39 cellular contexts compared by ENCODE assay signal in genomic region chr18:31631526-31631925, GRCh38. TPM values are rescaled to one million over a fixed set of nuclear protein-coding genes. Genes with fewer than 3 reads are reported as not detected.
"Had no signal": no experiment of that assay in that cellular context is flagged by ENCODE, and none has a peak within 500 bp of the region (broad histone marks: within the 10 kb centered on the region; RNA-seq: fewer than 3 reads in every experiment).

No MANE protein-coding gene starts in this region.

- H3K4me3 Mint-ChIP-seq: activated B cell treated with CpG ODN at 0.5 μM for 24 hours; activated CD4-positive, alpha-beta memory T cell treated with anti-CD3 and anti-CD28 coated beads for 36 hours; activated CD4-positive, alpha-beta T cell treated with anti-CD3 and anti-CD28 coated beads, Interleukin-2, amount 10 ng/mL, durations not matched to agents 24 days and 14 days; activated CD8-positive, alpha-beta T cell treated with anti-CD3 and anti-CD28 coated beads for 36 hours; activated naive CD4-positive, alpha-beta T cell treated with anti-CD3 and anti-CD28 coated beads for 36 hours; activated naive CD8-positive, alpha-beta T cell treated with anti-CD3 and anti-CD28 coated beads for 36 hours; activated T-cell treated with anti-CD3 and anti-CD28 coated beads, Interleukin-2, amount 50 U/mL, for 4 hours; activated T-cell treated with anti-CD3 and anti-CD28 coated beads, Interleukin-2, amount 50 U/mL, for 72 hours; activated T-helper 1 cell treated with anti-CD3 and anti-CD28 coated beads, Interleukin-12 subunit alpha, Interleukin-12 subunit beta, Interleukin-2, Interleukin-4 antibody, amounts not matched to agents 30 ng/mL and 10 ng/mL and 1 ng/mL, durations not matched to agents 14 hours and 24 hours and 36 hours; activated T-helper 17 cell treated with anti-CD3 and anti-CD28 coated beads, Interleukin-2, amount 50 U/mL, for 72 hours; T-helper 1 cell treated with Interleukin-12 subunit alpha and Interleukin-12 subunit beta and Interleukin-4 antibody, amounts not matched to agents 30 μg/mL and 1 μg/mL, for 36 hours; T-helper 2 cell treated with Interferon-gamma antibody and Interleukin-4, amounts not matched to agents 5 μg/mL and 100 μg/mL, for 36 hours had no signal

- H3K9me3 Mint-ChIP-seq: activated CD4-positive, alpha-beta T cell treated with anti-CD3 and anti-CD28 coated beads, Interleukin-2, amount 10 ng/mL, durations not matched to agents 24 days and 14 days; activated CD8-positive, alpha-beta T cell treated with anti-CD3 and anti-CD28 coated beads for 36 hours; activated naive CD4-positive, alpha-beta T cell treated with anti-CD3 and anti-CD28 coated beads for 36 hours; activated naive CD4-positive, alpha-beta T cell treated with anti-CD3 and anti-CD28 coated beads, Interleukin-2, amount 50 U/mL, for 72 hours; activated T-cell treated with anti-CD3 and anti-CD28 coated beads, Interleukin-2, amount 50 U/mL, for 72 hours; activated T-helper 1 cell treated with anti-CD3 and anti-CD28 coated beads, Interleukin-12 subunit alpha, Interleukin-12 subunit beta, Interleukin-2, Interleukin-4 antibody, amounts not matched to agents 30 ng/mL and 10 ng/mL and 1 ng/mL, durations not matched to agents 14 hours and 24 hours and 36 hours; activated T-helper 17 cell treated with anti-CD3 and anti-CD28 coated beads, Interleukin-2, amount 50 U/mL, for 72 hours; T-helper 1 cell treated with Interleukin-12 subunit alpha and Interleukin-12 subunit beta and Interleukin-4 antibody, amounts not matched to agents 30 μg/mL and 1 μg/mL, for 36 hours; T-helper 2 cell treated with Interferon-gamma antibody and Interleukin-4, amounts not matched to agents 5 μg/mL and 100 μg/mL, for 36 hours had no signal

- H3K4me1 ChIP-seq: adrenal gland, body of pancreas, breast epithelium had no signal

- H3K4me3 ChIP-seq: adrenal gland, body of pancreas, breast epithelium had no signal

- H3K27me3 ChIP-seq: adrenal gland, body of pancreas, brain microvascular endothelial cell, breast epithelium had no signal

- FAIRE-seq: astrocyte, TTC549 had no signal

- H3K27me3 Mint-ChIP-seq: activated B cell treated with CpG ODN at 0.5 μM for 24 hours had no signal

- DNase-seq: activated B cell treated with CpG ODN at 0.5 μM for 24 hours; activated CD4-positive, alpha-beta memory T cell treated with anti-CD3 and anti-CD28 coated beads for 36 hours; activated CD4-positive, alpha-beta T cell treated with anti-CD3 and anti-CD28 coated beads for 4 hours; activated CD4-positive, alpha-beta T cell treated with anti-CD3 and anti-CD28 coated beads, Interleukin-2, amount 50 U/mL, for 1 hour; activated CD4-positive, alpha-beta T cell treated with anti-CD3 and anti-CD28 coated beads, Interleukin-2, amount 50 U/mL, for 4 hours; activated CD4-positive, CD25-positive, alpha-beta regulatory T cell treated with anti-CD3 and anti-CD28 coated beads, Interleukin-2, amount 50 U/mL, for 72 hours; activated CD8-positive, alpha-beta memory T cell treated with anti-CD3 and anti-CD28 coated beads, Interleukin-2, amount 50 U/mL, for 4 hours; activated CD8-positive, alpha-beta T cell treated with anti-CD3 and anti-CD28 coated beads for 36 hours; activated effector memory CD4-positive, alpha-beta T cell treated with anti-CD3 and anti-CD28 coated beads, Interleukin-2, amount 50 U/mL, for 16 hours; activated gamma-delta T cell treated with Interleukin-2 at 50 U/mL for 16 hours; activated naive CD4-positive, alpha-beta T cell; activated naive CD4-positive, alpha-beta T cell treated with anti-CD3 and anti-CD28 coated beads for 36 hours; activated naive CD4-positive, alpha-beta T cell treated with anti-CD3 and anti-CD28 coated beads, Interleukin-2, amount 50 U/mL, for 16 hours; activated naive CD8-positive, alpha-beta T cell treated with anti-CD3 and anti-CD28 coated beads for 36 hours; activated T-cell treated with anti-CD3 and anti-CD28 coated beads for 4 hours; activated T-cell treated with anti-CD3 and anti-CD28 coated beads, Interleukin-2, amount 50 U/mL, for 1 hour; activated T-cell treated with anti-CD3 and anti-CD28 coated beads, Interleukin-2, amount 50 U/mL, for 4 hours; activated T-cell treated with anti-CD3 and anti-CD28 coated beads, Interleukin-2, amount 50 U/mL, for 72 hours; adrenal gland; amniotic stem cell; aorta; body of pancreas; brain microvascular endothelial cell; central memory CD4-positive, alpha-beta T cell; T-helper 1 cell; T-helper 2 cell; T-helper 9 cell had no signal

- H3K4me1 Mint-ChIP-seq: activated T-helper 17 cell treated with anti-CD3 and anti-CD28 coated beads, Interleukin-2, amount 50 U/mL, for 72 hours had no signal

- H3K36me3 ChIP-seq: brain microvascular endothelial cell had no signal

- H3K27ac ChIP-seq: adrenal gland, body of pancreas, brain microvascular endothelial cell, breast epithelium, VCaP had no signal

- H3K9me3 ChIP-seq: adrenal gland, body of pancreas had no signal

- ATAC-seq: activated CD8-positive, alpha-beta T cell treated with anti-CD3 and anti-CD28 coated beads for 36 hours; activated naive CD4-positive, alpha-beta T cell treated with anti-CD3 and anti-CD28 coated beads, Interleukin-2, amount 50 U/mL, for 72 hours; activated T-cell treated with anti-CD3 and anti-CD28 coated beads, Interleukin-2, amount 50 U/mL, for 4 hours; activated T-cell treated with anti-CD3 and anti-CD28 coated beads, Interleukin-2, amount 50 U/mL, for 72 hours; activated T-helper 17 cell treated with anti-CD3 and anti-CD28 coated beads, Interleukin-2, amount 50 U/mL, for 72 hours; body of pancreas had no signal

- H3K36me3 Mint-ChIP-seq: activated CD4-positive, alpha-beta memory T cell treated with anti-CD3 and anti-CD28 coated beads for 36 hours; activated naive CD4-positive, alpha-beta T cell treated with anti-CD3 and anti-CD28 coated beads, Interleukin-2, amount 50 U/mL, for 72 hours had no signal

- H3K27ac Mint-ChIP-seq: activated B cell treated with CpG ODN at 0.5 μM for 24 hours; activated CD4-positive, alpha-beta memory T cell treated with anti-CD3 and anti-CD28 coated beads for 36 hours; activated CD4-positive, alpha-beta T cell treated with anti-CD3 and anti-CD28 coated beads, Interleukin-2, amount 10 ng/mL, durations not matched to agents 24 days and 14 days; activated CD8-positive, alpha-beta T cell treated with anti-CD3 and anti-CD28 coated beads for 36 hours; activated naive CD4-positive, alpha-beta T cell treated with anti-CD3 and anti-CD28 coated beads for 36 hours; activated naive CD4-positive, alpha-beta T cell treated with anti-CD3 and anti-CD28 coated beads, Interleukin-2, amount 50 U/mL, for 72 hours; activated naive CD8-positive, alpha-beta T cell treated with anti-CD3 and anti-CD28 coated beads for 36 hours; activated T-cell treated with anti-CD3 and anti-CD28 coated beads, Interleukin-2, amount 50 U/mL, for 72 hours; activated T-helper 1 cell treated with anti-CD3 and anti-CD28 coated beads, Interleukin-12 subunit alpha, Interleukin-12 subunit beta, Interleukin-2, Interleukin-4 antibody, amounts not matched to agents 30 ng/mL and 10 ng/mL and 1 ng/mL, durations not matched to agents 14 hours and 24 hours and 36 hours; activated T-helper 17 cell treated with anti-CD3 and anti-CD28 coated beads, Interleukin-2, amount 50 U/mL, for 72 hours; T-helper 1 cell treated with Interleukin-12 subunit alpha and Interleukin-12 subunit beta and Interleukin-4 antibody, amounts not matched to agents 30 μg/mL and 1 μg/mL, for 36 hours; T-helper 2 cell treated with Interferon-gamma antibody and Interleukin-4, amounts not matched to agents 5 μg/mL and 100 μg/mL, for 36 hours had no signal

RNA-seq across cellular contexts. Expression of gene TTR, which starts 39.8 kb away (rescaled TPM):
- total RNA-seq: activated B cell treated with CpG ODN at 0.5 μM for 24 hours; activated CD4-positive, alpha-beta memory T cell treated with anti-CD3 and anti-CD28 coated beads for 36 hours; activated CD4-positive, alpha-beta T cell treated with anti-CD3 and anti-CD28 coated beads, Interleukin-2, amount 10 ng/mL, durations not matched to agents 24 days and 14 days; activated CD8-positive, alpha-beta memory T cell treated with anti-CD3 and anti-CD28 coated beads for 36 hours; activated CD8-positive, alpha-beta T cell treated with anti-CD3 and anti-CD28 coated beads for 36 hours; activated naive CD4-positive, alpha-beta T cell treated with anti-CD3 and anti-CD28 coated beads for 36 hours; activated naive CD4-positive, alpha-beta T cell treated with anti-CD3 and anti-CD28 coated beads, Interleukin-2, amount 50 U/mL, for 72 hours; activated naive CD8-positive, alpha-beta T cell treated with anti-CD3 and anti-CD28 coated beads for 36 hours; activated T-cell treated with anti-CD3 and anti-CD28 coated beads, Interleukin-2, amount 50 U/mL, for 72 hours; activated T-helper 1 cell treated with anti-CD3 and anti-CD28 coated beads, Interleukin-12 subunit alpha, Interleukin-12 subunit beta, Interleukin-2, Interleukin-4 antibody, amounts not matched to agents 30 ng/mL and 10 ng/mL and 1 ng/mL, durations not matched to agents 14 hours and 24 hours and 36 hours; activated T-helper 17 cell treated with anti-CD3 and anti-CD28 coated beads, Interleukin-2, amount 50 U/mL, for 72 hours; aorta; astrocyte; breast epithelium; cardiac septum had no signal
